ENCODE assay signal across 25 cellular contexts in the genomic region with DNA sequence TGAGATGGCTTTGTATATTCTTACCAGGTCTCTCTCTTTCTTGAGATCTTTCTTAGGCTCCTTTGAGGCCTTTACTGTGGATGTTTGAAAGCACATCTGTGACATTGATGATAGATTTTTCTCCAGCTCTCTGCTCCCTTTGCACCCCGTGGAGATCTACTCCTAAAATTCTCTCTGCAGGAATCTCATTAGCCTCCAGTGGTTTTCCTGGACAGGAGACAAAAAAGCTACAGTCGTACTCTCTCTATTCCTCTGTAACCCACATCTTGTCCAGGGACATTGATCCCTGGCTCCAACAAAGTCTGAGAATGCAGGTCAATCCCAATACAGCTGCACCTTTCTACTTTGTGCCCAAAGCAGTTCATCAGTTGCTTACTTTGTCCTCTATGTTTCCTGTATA.
"Had no signal": no experiment of that assay in that cellular context is flagged by ENCODE, and none has a peak within 500 bp of the region (broad histone marks: within the 10 kb centered on the region; RNA-seq: fewer than 3 reads in every experiment).

No MANE protein-coding gene starts in this region.

- FAIRE-seq: RCC 7860 had no signal

- H3K27ac Mint-ChIP-seq: activated B cell treated with CpG ODN at 0.5 μM for 24 hours; activated CD4-positive, alpha-beta T cell treated with anti-CD3 and anti-CD28 coated beads, Interleukin-2, amount 10 ng/mL, durations not matched to agents 24 days and 14 days; activated naive CD4-positive, alpha-beta T cell treated with anti-CD3 and anti-CD28 coated beads, Interleukin-2, amount 50 U/mL, for 72 hours; activated naive CD8-positive, alpha-beta T cell treated with anti-CD3 and anti-CD28 coated beads, Interleukin-2, amount 50 U/mL, for 24 hours; T-helper 1 cell treated with Interleukin-12 subunit alpha and Interleukin-12 subunit beta and Interleukin-4 antibody, amounts not matched to agents 30 μg/mL and 1 μg/mL, for 36 hours had no signal

- H3K4me3 Mint-ChIP-seq: activated B cell treated with CpG ODN at 0.5 μM for 24 hours; activated CD4-positive, alpha-beta T cell treated with anti-CD3 and anti-CD28 coated beads, Interleukin-2, amount 10 ng/mL, durations not matched to agents 24 days and 14 days; activated naive CD8-positive, alpha-beta T cell treated with anti-CD3 and anti-CD28 coated beads, Interleukin-2, amount 50 U/mL, for 24 hours; activated T-cell treated with anti-CD3 and anti-CD28 coated beads, Interleukin-2, amount 50 U/mL, for 4 hours; T-helper 1 cell treated with Interleukin-12 subunit alpha and Interleukin-12 subunit beta and Interleukin-4 antibody, amounts not matched to agents 30 μg/mL and 1 μg/mL, for 36 hours had no signal

- DNase-seq: activated B cell treated with CpG ODN at 0.5 μM for 24 hours; activated CD4-positive, alpha-beta T cell treated with anti-CD3 and anti-CD28 coated beads for 1 hour; activated CD4-positive, alpha-beta T cell treated with anti-CD3 and anti-CD28 coated beads, Interleukin-2, amount 10 ng/mL, durations not matched to agents 24 days and 14 days; activated CD4-positive, alpha-beta T cell treated with anti-CD3 and anti-CD28 coated beads, Interleukin-2, amount 50 U/mL, for 48 hours; activated effector memory CD4-positive, alpha-beta T cell treated with anti-CD3 and anti-CD28 coated beads, Interleukin-2, amount 50 U/mL, for 16 hours; activated naive CD4-positive, alpha-beta T cell treated with Interleukin-2 at 50 U/mL for 16 hours; activated naive CD8-positive, alpha-beta T cell treated with anti-CD3 and anti-CD28 coated beads, Interleukin-2, amount 50 U/mL, for 24 hours; activated T-cell treated with anti-CD3 and anti-CD28 coated beads, Interleukin-2, amount 50 U/mL, for 4 hours; amniotic stem cell; brain microvascular endothelial cell; NCI-H1092; NCI-H1417; NCI-H1930; NCI-H2107; NCI-H2171 treated with DMSO at 0.1 percent for 48 hours; NCI-H226; NCI-H510A; NCI-H526 treated with DMSO at 0.1 percent for 48 hours; NCI-H82; PC-3; SHP77 treated with DMSO at 0.1 percent for 48 hours had no signal

- H3K27me3 Mint-ChIP-seq: activated B cell treated with CpG ODN at 0.5 μM for 24 hours; activated CD4-positive, alpha-beta T cell treated with anti-CD3 and anti-CD28 coated beads, Interleukin-2, amount 10 ng/mL, durations not matched to agents 24 days and 14 days; activated naive CD8-positive, alpha-beta T cell treated with anti-CD3 and anti-CD28 coated beads, Interleukin-2, amount 50 U/mL, for 24 hours had no signal

- H3K9me3 Mint-ChIP-seq: activated B cell treated with CpG ODN at 0.5 μM for 24 hours; activated naive CD4-positive, alpha-beta T cell treated with anti-CD3 and anti-CD28 coated beads, Interleukin-2, amount 50 U/mL, for 72 hours; activated naive CD8-positive, alpha-beta T cell treated with anti-CD3 and anti-CD28 coated beads, Interleukin-2, amount 50 U/mL, for 24 hours; activated T-cell treated with anti-CD3 and anti-CD28 coated beads, Interleukin-2, amount 50 U/mL, for 4 hours; T-helper 1 cell treated with Interleukin-12 subunit alpha and Interleukin-12 subunit beta and Interleukin-4 antibody, amounts not matched to agents 30 μg/mL and 1 μg/mL, for 36 hours had no signal

- H3K27me3 ChIP-seq: brain microvascular endothelial cell, cardiac muscle cell had no signal

- H3K36me3 ChIP-seq: brain microvascular endothelial cell, cardiac muscle cell had no signal

- ATAC-seq: activated naive CD4-positive, alpha-beta T cell treated with anti-CD3 and anti-CD28 coated beads, Interleukin-2, amount 50 U/mL, for 72 hours; activated naive CD8-positive, alpha-beta T cell treated with anti-CD3 and anti-CD28 coated beads, Interleukin-2, amount 50 U/mL, for 24 hours; activated T-cell treated with anti-CD3 and anti-CD28 coated beads, Interleukin-2, amount 50 U/mL, for 4 hours; PC-3 had no signal

- H3K4me1 Mint-ChIP-seq: activated B cell treated with CpG ODN at 0.5 μM for 24 hours had no signal

- H3K4me3 ChIP-seq: cardiac muscle cell had no signal

- H3K27ac ChIP-seq: brain microvascular endothelial cell, cardiac muscle cell had no signal

- H3K36me3 Mint-ChIP-seq: activated naive CD4-positive, alpha-beta T cell treated with anti-CD3 and anti-CD28 coated beads, Interleukin-2, amount 50 U/mL, for 72 hours had no signal
